In the genomic region with DNA sequence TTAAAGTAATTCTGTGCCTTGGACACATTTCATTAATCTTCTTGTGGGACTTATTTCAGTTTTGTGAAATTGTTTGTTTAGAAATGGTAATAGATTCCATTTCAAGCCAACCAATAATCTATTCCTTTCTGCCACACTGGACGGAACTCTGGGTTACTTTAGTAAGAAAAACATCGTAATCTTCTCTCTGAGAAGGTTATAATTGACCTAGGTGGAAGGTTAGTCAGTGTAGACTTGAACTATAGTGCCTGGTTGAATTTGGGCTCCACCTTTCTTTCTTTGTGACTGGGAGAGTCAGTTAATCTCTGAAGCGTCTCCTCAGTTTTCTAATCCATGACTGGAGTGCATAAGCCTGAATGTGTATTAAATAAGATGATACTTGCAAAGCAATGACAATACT, we compare ENCODE assay signal across 11 cellular contexts.
DNase-seq lines count a peak whose midpoint lies in the region; ATAC-seq and TF ChIP-seq lines count a peak whose summit lies in the region.
"Had no signal": no experiment of that assay in that cellular context is flagged by ENCODE, and none has a peak within 500 bp of the region (broad histone marks: within the 10 kb centered on the region; RNA-seq: fewer than 3 reads in every experiment).

No MANE protein-coding gene starts in this region.

- no peak for TF ChIP-seq CTCF in type B pancreatic cell (conservative IDR thresholded peaks at IDR 0.05)
- TF ChIP-seq CTCF in HFFc6 (IDR thresholded peaks at IDR 0.05) = no peak

- CTCF ChIA-PET in activated naive CD4-positive, alpha-beta T cell treated with anti-CD3 and anti-CD28 coated beads for 36 hours (lab: Charles Lee) = no interaction called here

- H3K27ac Mint-ChIP-seq in activated naive CD4-positive, alpha-beta T cell treated with anti-CD3 and anti-CD28 coated beads for 36 hours = peak overlapping the region; percentile 24
- H3K27ac Mint-ChIP-seq in type B pancreatic cell (peak overlapping the region; percentile 27), HFFc6 (no peak overlapping the region)
- peak overlapping the region in 1 of 2 donors; percentile 28 for H3K27ac Mint-ChIP-seq in natural killer cell treated with Interleukin-12 subunit alpha and Interleukin-12 subunit beta and Interleukin-15 and Interleukin-18, amount 100 ng/mL, for 72 hours
- H3K27ac Mint-ChIP-seq: WTC11 had no signal

- no peaks in the 10 kb centered on the region for H3K36me3 Mint-ChIP-seq in activated naive CD4-positive, alpha-beta T cell treated with anti-CD3 and anti-CD28 coated beads for 36 hours (ENCODE audit: low read depth)
- H3K36me3 Mint-ChIP-seq in type B pancreatic cell = no peaks in the 10 kb centered on the region
- no peaks in the 10 kb centered on the region for H3K36me3 Mint-ChIP-seq in natural killer cell treated with Interleukin-12 subunit alpha and Interleukin-12 subunit beta and Interleukin-15 and Interleukin-18, amount 100 ng/mL, for 72 hours
- no peaks in the 10 kb centered on the region for H3K36me3 Mint-ChIP-seq in HFFc6 (ENCODE audit: low read depth)
- H3K36me3 Mint-ChIP-seq: WTC11 had no signal

- H3K4me1 Mint-ChIP-seq in activated naive CD4-positive, alpha-beta T cell treated with anti-CD3 and anti-CD28 coated beads for 36 hours (ENCODE audit: low read depth) = peaks cover 14% of the 10 kb centered on the region
- H3K4me1 Mint-ChIP-seq in type B pancreatic cell (ENCODE audit: unreplicated experiment) (peaks cover 11% of the 10 kb centered on the region), HFFc6 (ENCODE audit: low read depth) (no peaks in the 10 kb centered on the region)
- peaks cover 0 to 6% of the 10 kb centered on the region in 2 donors for H3K4me1 Mint-ChIP-seq in natural killer cell treated with Interleukin-12 subunit alpha and Interleukin-12 subunit beta and Interleukin-15 and Interleukin-18, amount 100 ng/mL, for 72 hours (ENCODE audit: low read depth in 2 of 2)

- DNase-seq in activated naive CD4-positive, alpha-beta T cell treated with anti-CD3 and anti-CD28 coated beads for 36 hours = no peak
- no peak for DNase-seq in activated naive CD4-positive, alpha-beta T cell treated with anti-CD3 and anti-CD28 coated beads, Interleukin-2, amount 50 U/mL, for 16 hours
- no peak for DNase-seq in type B pancreatic cell (ENCODE audit: extremely low spot score, unreplicated experiment)
- no peak for DNase-seq in natural killer cell treated with Interleukin-12 subunit alpha and Interleukin-12 subunit beta and Interleukin-15 and Interleukin-18, amount 100 ng/mL, for 72 hours (ENCODE audit: low spot score)
- no peak for DNase-seq in HFFc6
- no peak for DNase-seq in occipital lobe (lab: John Stamatoyannopoulos, UW)
- DNase-seq: effector CD8-positive, alpha-beta T cell; NCI-H1105 had no signal

- H3K27me3 Mint-ChIP-seq in activated naive CD4-positive, alpha-beta T cell treated with anti-CD3 and anti-CD28 coated beads for 36 hours (ENCODE audit: low read depth) = peaks cover 24% of the 10 kb centered on the region
- H3K27me3 Mint-ChIP-seq in type B pancreatic cell (no peaks in the 10 kb centered on the region), HFFc6 (ENCODE audit: insufficient read depth) (peaks cover 5% of the 10 kb centered on the region; the same call in 1 of the 2 replicates)
- H3K27me3 Mint-ChIP-seq in natural killer cell treated with Interleukin-12 subunit alpha and Interleukin-12 subunit beta and Interleukin-15 and Interleukin-18, amount 100 ng/mL, for 72 hours = no peaks in the 10 kb centered on the region

- H3K4me3 Mint-ChIP-seq in activated naive CD4-positive, alpha-beta T cell treated with anti-CD3 and anti-CD28 coated beads for 36 hours = no peak overlapping the region
- H3K4me3 Mint-ChIP-seq in type B pancreatic cell = no peak overlapping the region
- no peak overlapping the region for H3K4me3 Mint-ChIP-seq in natural killer cell treated with Interleukin-12 subunit alpha and Interleukin-12 subunit beta and Interleukin-15 and Interleukin-18, amount 100 ng/mL, for 72 hours
- no peak overlapping the region for H3K4me3 Mint-ChIP-seq in HFFc6
- H3K4me3 Mint-ChIP-seq: WTC11 had no signal

- H3K9me3 Mint-ChIP-seq in activated naive CD4-positive, alpha-beta T cell treated with anti-CD3 and anti-CD28 coated beads for 36 hours = peaks cover 1% of the 10 kb centered on the region
- H3K9me3 Mint-ChIP-seq in type B pancreatic cell (peaks cover 4% of the 10 kb centered on the region), HFFc6 (no peaks in the 10 kb centered on the region)
- peaks cover 6% of the 10 kb centered on the region for H3K9me3 Mint-ChIP-seq in natural killer cell treated with Interleukin-12 subunit alpha and Interleukin-12 subunit beta and Interleukin-15 and Interleukin-18, amount 100 ng/mL, for 72 hours

- ATAC-seq in HG02678 (IDR thresholded peaks at IDR 0.05; ENCODE audit: unreplicated experiment) = peak; percentile 15
- ATAC-seq in HG03469 (IDR thresholded peaks at IDR 0.05; ENCODE audit: unreplicated experiment) = peak; percentile 6
- no peak for ATAC-seq in natural killer cell treated with Interleukin-12 subunit alpha and Interleukin-12 subunit beta and Interleukin-15 and Interleukin-18, amount 100 ng/mL, for 72 hours
- ATAC-seq: WTC11 had no signal

- intact Hi-C loops in activated naive CD4-positive, alpha-beta T cell treated with anti-CD3 and anti-CD28 coated beads for 36 hours (cut with micrococcal nuclease) = no loop called here

Comparison
In these comparisons a context has a peak if more than half of its experiments do, and no peak if none do; other contexts are left out.
1. ATAC-seq: peak in HG02678 (single experiment) and HG03469 (single experiment); none in natural killer cell treated with Interleukin-12 subunit alpha and Interleukin-12 subunit beta and Interleukin-15 and Interleukin-18, amount 100 ng/mL, for 72 hours (0 of 2).